In genomic region chr16:86608301-86608747, GRCh38 we compare ENCODE assay signal across 18 cellular contexts. TPM values are rescaled to one million over a fixed set of nuclear protein-coding genes. Genes with fewer than 3 reads are reported as not detected.
DNase-seq lines count a peak whose midpoint lies in the region; FAIRE-seq and TF ChIP-seq lines count a peak whose summit lies in the region.
"Had no signal": no experiment of that assay in that cellular context is flagged by ENCODE, and none has a peak within 500 bp of the region (broad histone marks: within the 10 kb centered on the region; RNA-seq: fewer than 3 reads in every experiment).

No MANE protein-coding gene starts in this region.

- H3K79me2 ChIP-seq in osteoblast (ENCODE audit: insufficient read depth, low read length), result peaks cover 13% of the 10 kb centered on the region

- POLR2A ChIA-PET in AG04450 (lab: Yijun Ruan, JAX), result interaction anchor here (0.6 to 2.1 kb wide), 5 partner anchors 23 to 1038 kb away, joined by 3 to 9 read pairs (median 3); no protein-coding TSS in a partner anchor
- POLR2A ChIA-PET in HEK293 (lab: Yijun Ruan, JAX), result no interaction called here

- H3K4me3 ChIP-seq in AG04450 (ENCODE audit: low read depth, low read length) (no peak overlapping the region), HEK293 (ENCODE audit: low read depth, low read length) (no peak overlapping the region), osteoblast (ENCODE audit: insufficient read depth, low read length) (peak overlapping the region; percentile 9)
- H3K4me3 ChIP-seq: body of pancreas, heart right ventricle had no signal

- H3K36me3 ChIP-seq in HEK293 (ENCODE audit: control insufficient read depth in 2 of 2, insufficient read depth in 1 of 2, low read length in 2 of 2) (no peaks in the 10 kb centered on the region), osteoblast (ENCODE audit: insufficient read depth, low read length) (no peaks in the 10 kb centered on the region)
- H3K36me3 ChIP-seq: heart right ventricle had no signal

- no peaks in the 10 kb centered on the region for H4K20me1 ChIP-seq in osteoblast (ENCODE audit: insufficient read depth, low read length)

- H3K27ac ChIP-seq in AG04450 (ENCODE audit: low read depth, low read length), result peak overlapping the region; percentile 93
- H3K27ac ChIP-seq in HEK293 (ENCODE audit: extremely low read depth, low read depth, low read length), result no peak overlapping the region
- peak overlapping the region; percentile 91 for H3K27ac ChIP-seq in osteoblast (ENCODE audit: low read depth, low read length)
- H3K27ac ChIP-seq: body of pancreas had no signal

- peak overlapping the region; percentile 53 for H3K4me2 ChIP-seq in osteoblast (ENCODE audit: insufficient read depth, low read length)

- DNase-seq in AG04450 (ENCODE audit: low read depth, low spot score) (no peak), astrocyte of the hippocampus (ENCODE audit: low read depth, low spot score) (peak; percentile 57), osteoblast (ENCODE audit: insufficient read length, low spot score, missing footprints) (peak; percentile 76), GM20000 (ENCODE audit: low spot score) (no peak), frontal cortex (ENCODE audit: low spot score in 2 of 2) (no peak), cerebellar cortex (ENCODE audit: low spot score) (no peak)
- no peak for DNase-seq in stimulated activated CD4-positive, alpha-beta T cell treated with anti-CD3 and anti-CD28 coated beads, Interleukin-1b, Interleukin-23, amount 100 ng/mL, for 48 hours
- DNase-seq: activated CD4-positive, alpha-beta T cell treated with anti-CD3 and anti-CD28 coated beads, Interleukin-2, amount 10 ng/mL, durations not matched to agents 24 days and 14 days; body of pancreas; DMS 273 treated with DMSO at 0.1 percent for 48 hours; erythroblast; heart right ventricle; NCI-H1417; NCI-H748 treated with DMSO at 0.1 percent for 48 hours; stimulated activated naive CD8-positive, alpha-beta T cell treated with anti-CD3 and anti-CD28 coated beads, Interleukin-15, amount 100 ng/mL, for 72 hours had no signal

- H3K9me3 ChIP-seq in AG04450 (ENCODE audit: control insufficient read depth, insufficient read depth, low read length) (peaks cover 9% of the 10 kb centered on the region), HEK293 (ENCODE audit: control insufficient read depth, insufficient read depth, low read depth, low read length) (no peaks in the 10 kb centered on the region), osteoblast (ENCODE audit: low read depth, low read length) (no peaks in the 10 kb centered on the region)
- H3K9me3 ChIP-seq: body of pancreas, heart right ventricle had no signal

- CTCF ChIA-PET in AG04450 (lab: Charles Lee), result no interaction called here
- CTCF ChIA-PET in HEK293 (lab: Yijun Ruan, JAX), result interaction anchor here (0.9 to 1.2 kb wide), 3 partner anchors 32 to 158 kb away, joined by 3 read pairs; no protein-coding TSS in a partner anchor

- H3K27me3 ChIP-seq in AG04450 (ENCODE audit: control insufficient read depth, insufficient read depth, low read length), result no peaks in the 10 kb centered on the region
- H3K27me3 ChIP-seq in osteoblast (ENCODE audit: insufficient read depth, low read length), result no peaks in the 10 kb centered on the region

- H3K4me1 ChIP-seq in HEK293 (ENCODE audit: control insufficient read depth, insufficient read depth, low read length), result no peaks in the 10 kb centered on the region
- H3K4me1 ChIP-seq in osteoblast (ENCODE audit: insufficient read depth, low read length), result peaks cover 43% of the 10 kb centered on the region
- H3K4me1 ChIP-seq: body of pancreas had no signal

- TF ChIP-seq CTCF in AG04450 (IDR thresholded peaks at IDR 0.05; ENCODE audit: low read depth, low read length), result 0 out of 2 replicates have a peak, but pooled peaks have one; percentile 24
- 0 out of 2 replicates have a peak, but pooled peaks have one; percentile 14 for TF ChIP-seq CTCF in HEK293 (tag by site-specific recombination; IDR thresholded peaks at IDR 0.05)
- peak; percentile 12 for TF ChIP-seq CTCF in osteoblast (IDR thresholded peaks at IDR 0.05; ENCODE audit: extremely low read depth, low read depth, low read length)
- no peak for TF ChIP-seq CTCF in GM20000 (IDR thresholded peaks at IDR 0.05; ENCODE audit: extremely low read depth, missing control alignments)

- no peak for FAIRE-seq in frontal cortex (lab: Jason Lieb, UNC)
- FAIRE-seq: islet of Langerhans had no signal

- H2AFZ ChIP-seq in osteoblast (ENCODE audit: low read length), result no peak overlapping the region

TF ChIP-seq in HEK293, 187 proteins besides CTCF, POLR2A, EP300 and RAD21:
- TF ChIP-seq ZNF184 (tag by site-specific recombination; IDR thresholded peaks at IDR 0.05) (no peak), INSM2 (tag by site-specific recombination; IDR thresholded peaks at IDR 0.05) (no peak), ZNF830 (tag by site-specific recombination; IDR thresholded peaks at IDR 0.05; ENCODE audit: low read depth) (no peak), ZNF555 (tag by site-specific recombination; conservative IDR thresholded peaks at IDR 0.05) (no peak), ZNF449 (tag by site-specific recombination; IDR thresholded peaks at IDR 0.05) (no peak), ZNF354C (tag by site-specific recombination; IDR thresholded peaks at IDR 0.05; ENCODE audit: borderline replicate concordance, low read depth) (no peak), ZNF280C (tag by site-specific recombination; IDR thresholded peaks at IDR 0.05) (no peak), ZNF658 (tag by site-specific recombination; IDR thresholded peaks at IDR 0.05) (no peak), ZBTB7A (tag by site-specific recombination; IDR thresholded peaks at IDR 0.05; ENCODE audit: low read depth) (no peak), BCL11B (tag by site-specific recombination; IDR thresholded peaks at IDR 0.05; ENCODE audit: low read depth) (no peak), WT1 (tag by site-specific recombination; IDR thresholded peaks at IDR 0.05) (no peak), ZNF560 (tag by site-specific recombination; IDR thresholded peaks at IDR 0.05; ENCODE audit: borderline replicate concordance) (no peak), GLIS2 (tag by site-specific recombination; IDR thresholded peaks at IDR 0.05) (no peak), ZFP69B (tag by site-specific recombination; IDR thresholded peaks at IDR 0.05) (no peak)

RNA-seq across cellular contexts. Expression of gene FOXL1, which starts 30.0 kb away (rescaled TPM):
- 41.1 and 41.9 TPM in 2 replicates for polyA plus RNA-seq in AG04450 (2011; rRNA removed)
- polyA minus RNA-seq in AG04450 (2011; rRNA and poly(A)+ RNA removed), result 29.7 and 30.4 TPM in 2 replicates
- 2.5 and 3.2 TPM in 2 replicates for total RNA-seq in osteoblast
- 0.82 TPM for total RNA-seq in frontal cortex

RNA-seq across cellular contexts. Expression of gene FOXC2, which starts 41.7 kb away (rescaled TPM):
- polyA plus RNA-seq in AG04450 (2011; rRNA removed), result 0.79 and 1.6 TPM in 2 replicates
- 1.1 and 2.0 TPM in 2 replicates for polyA minus RNA-seq in AG04450 (2011; rRNA and poly(A)+ RNA removed)
- total RNA-seq in osteoblast (2.2 and 2.4 TPM in 2 replicates), frontal cortex (0.41 TPM)
- total RNA-seq: activated CD4-positive, alpha-beta T cell treated with anti-CD3 and anti-CD28 coated beads, Interleukin-2, amount 10 ng/mL, durations not matched to agents 24 days and 14 days had no signal
- polyA plus RNA-seq: neural cell had no signal

RNA-seq across cellular contexts. Expression of gene MTHFSD, which starts 53.3 kb away (rescaled TPM):
- polyA plus RNA-seq in AG04450 (2011; rRNA removed), result 15.6 and 16.7 TPM in 2 replicates
- 22.9 and 23.5 TPM in 2 replicates for polyA minus RNA-seq in AG04450 (2011; rRNA and poly(A)+ RNA removed)
- total RNA-seq in osteoblast (18.5 and 20.3 TPM in 2 replicates), frontal cortex (11.8 TPM)

Comparison
In these comparisons a context has a peak if more than half of its experiments do, and no peak if none do; other contexts are left out.
1. DNase-seq: peak in astrocyte of the hippocampus (single experiment) and osteoblast (single experiment); none in AG04450 (single experiment), stimulated activated CD4-positive, alpha-beta T cell treated with anti-CD3 and anti-CD28 coated beads, Interleukin-1b, Interleukin-23, amount 100 ng/mL, for 48 hours (single experiment), GM20000 (single experiment), frontal cortex (0 of 2) and cerebellar cortex (single experiment).